ENCODE assay signal across 19 cellular contexts in the genomic region with DNA sequence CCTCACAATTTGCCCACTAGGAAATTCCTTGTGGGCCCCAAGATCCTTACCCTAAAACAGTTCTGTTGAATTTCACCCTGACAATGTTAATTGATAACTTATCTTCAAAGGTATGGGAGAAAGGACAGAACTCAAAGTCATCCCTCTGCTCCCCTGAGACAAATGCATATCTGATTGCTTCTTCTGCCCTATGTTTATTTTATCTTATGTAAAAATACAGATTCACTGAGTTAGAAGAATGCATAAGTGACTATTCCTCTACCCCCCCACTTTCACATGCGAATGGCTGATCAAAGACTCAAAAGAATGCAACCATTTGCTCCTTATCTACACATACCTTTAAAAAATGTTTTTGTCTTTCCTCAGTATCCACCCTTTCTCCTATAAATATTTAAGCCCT.
"Had no signal": no experiment of that assay in that cellular context is flagged by ENCODE, and none has a peak within 500 bp of the region (broad histone marks: within the 10 kb centered on the region; RNA-seq: fewer than 3 reads in every experiment).

No MANE protein-coding gene starts in this region.

- H3K27me3 ChIP-seq: neural progenitor cell, right atrium auricular region had no signal

- H2AFZ ChIP-seq: neural progenitor cell had no signal

- H3K9me3 ChIP-seq: prostate gland, right atrium auricular region, thoracic aorta had no signal

- DNase-seq: activated CD4-positive, alpha-beta T cell treated with anti-CD3 and anti-CD28 coated beads, Interleukin-2, amount 50 U/mL, for 1 hour; activated CD8-positive, alpha-beta memory T cell treated with anti-CD3 and anti-CD28 coated beads, Interleukin-2, amount 50 U/mL, for 4 hours; activated naive CD4-positive, alpha-beta T cell treated with anti-CD3 and anti-CD28 coated beads for 36 hours; activated T-cell treated with anti-CD3 and anti-CD28 coated beads, Interleukin-2, amount 50 U/mL, for 4 hours; caudate nucleus; foreskin fibroblast; islet precursor cell; left colon; stimulated activated CD4-positive, alpha-beta T cell treated with anti-CD3 and anti-CD28 coated beads, Interleukin-15, amount 100 ng/mL, for 24 hours; stimulated activated CD4-positive, alpha-beta T cell treated with anti-CD3 and anti-CD28 coated beads, Interleukin-4, amount 100 ng/mL, for 1 hour; SW 1271; T-helper 2 cell had no signal

- H3K27ac ChIP-seq: epithelial cell of prostate, neural progenitor cell, prostate gland, right atrium auricular region, thoracic aorta had no signal

- H3K4me2 ChIP-seq: neural progenitor cell had no signal

- H3K36me3 ChIP-seq: neural progenitor cell, prostate gland, right atrium auricular region, thoracic aorta had no signal

- H3K36me3 Mint-ChIP-seq: brain, neural progenitor cell had no signal

- H3K9ac ChIP-seq: neural progenitor cell had no signal

- H3K9me3 Mint-ChIP-seq: neural progenitor cell had no signal

- H3K4me3 Mint-ChIP-seq: activated naive CD4-positive, alpha-beta T cell treated with anti-CD3 and anti-CD28 coated beads for 36 hours; activated T-cell treated with anti-CD3 and anti-CD28 coated beads, Interleukin-2, amount 50 U/mL, for 4 hours; brain; neural progenitor cell had no signal

- H3K4me1 ChIP-seq: prostate gland, right atrium auricular region had no signal

- H3K27ac Mint-ChIP-seq: activated naive CD4-positive, alpha-beta T cell treated with anti-CD3 and anti-CD28 coated beads for 36 hours; neural progenitor cell had no signal

- ATAC-seq: activated T-cell treated with anti-CD3 and anti-CD28 coated beads, Interleukin-2, amount 50 U/mL, for 4 hours; left colon had no signal

- H3K4me3 ChIP-seq: lung, neural progenitor cell, prostate gland, right atrium auricular region, thoracic aorta had no signal
